20 cellular contexts compared by ENCODE assay signal in the genomic region with DNA sequence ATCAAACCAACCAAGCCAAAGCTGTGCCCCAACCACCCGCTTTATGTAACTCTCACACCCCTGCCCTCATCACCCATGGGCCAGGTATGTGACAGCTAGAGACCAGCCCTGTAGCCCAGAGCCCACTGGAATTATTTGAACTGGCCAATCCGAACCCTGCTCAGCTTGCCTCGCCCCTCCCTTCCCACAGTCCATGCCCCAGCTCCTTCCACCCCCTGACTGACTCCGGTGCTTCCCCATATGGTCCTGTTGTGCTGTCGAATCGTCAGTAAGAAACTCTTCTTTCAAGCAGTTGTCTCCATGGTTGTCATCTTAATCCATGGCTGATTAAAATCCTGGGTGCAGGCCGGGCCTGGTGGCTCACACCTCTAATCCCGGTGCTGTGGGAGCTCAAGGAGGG.
DNase-seq lines count a peak whose midpoint lies in the region; ATAC-seq and TF ChIP-seq lines count a peak whose summit lies in the region.
"Had no signal": no experiment of that assay in that cellular context is flagged by ENCODE, and none has a peak within 500 bp of the region (broad histone marks: within the 10 kb centered on the region; RNA-seq: fewer than 3 reads in every experiment).

No MANE protein-coding gene starts in this region.

- no peak overlapping the region for H3K9ac ChIP-seq in endodermal cell (ENCODE audit: extremely low read depth, low read length, poor library complexity, severe bottlenecking)

- H3K36me3 ChIP-seq in endodermal cell (ENCODE audit: control insufficient read depth, insufficient read depth, low read length) (no peaks in the 10 kb centered on the region), lower lobe of right lung (no peaks in the 10 kb centered on the region)
- H3K36me3 ChIP-seq: SJCRH30 had no signal

- no peak overlapping the region for H3K4me3 Mint-ChIP-seq in endodermal cell
- H3K4me3 Mint-ChIP-seq: B cell; CD4-positive, CD25-positive, alpha-beta regulatory T cell had no signal

- TF ChIP-seq CTCF in endodermal cell (conservative IDR thresholded peaks at IDR 0.05) (no peak), lower lobe of right lung (IDR thresholded peaks at IDR 0.05) (no peak)

- H3K27ac Mint-ChIP-seq in endodermal cell, result peak overlapping the region; percentile 6
- H3K27ac Mint-ChIP-seq: B cell had no signal

- peak; percentile 28 for DNase-seq in ELF-1 (ENCODE audit: low read depth, low spot score)
- DNase-seq in NCI-H524 treated with DMSO at 0.1 percent for 48 hours (lab: John Stamatoyannopoulos, UW), result peak; percentile 41
- peak; percentile 42 for DNase-seq in endodermal cell
- DNase-seq in sciatic nerve (ENCODE audit: low spot score), result peak; percentile 40
- no peak for DNase-seq in lower lobe of right lung
- no peak for DNase-seq in NK-92 treated with Interleukin-12 subunit alpha and Interleukin-12 subunit beta, amount 100 ng/mL, for 24 hours (lab: John Stamatoyannopoulos, UW)
- DNase-seq: CD4-positive, CD25-positive, alpha-beta regulatory T cell; GDM1; Karpas-422; NCI-H1417; NCI-H1694 treated with DMSO at 0.1 percent for 48 hours; NCI-H2081 treated with DMSO at 0.1 percent for 48 hours; NCI-H2171 treated with DMSO at 0.1 percent for 48 hours; NCI-H446; NCI-H69; SJCRH30 had no signal

- H3K36me3 Mint-ChIP-seq in endodermal cell (ENCODE audit: low read depth), result peaks cover 17% of the 10 kb centered on the region
- H3K36me3 Mint-ChIP-seq: CD4-positive, CD25-positive, alpha-beta regulatory T cell had no signal

- no peaks in the 10 kb centered on the region for H3K27me3 Mint-ChIP-seq in endodermal cell (ENCODE audit: insufficient read depth)
- H3K27me3 Mint-ChIP-seq: CD4-positive, CD25-positive, alpha-beta regulatory T cell had no signal

- H3K4me1 ChIP-seq in endodermal cell (ENCODE audit: control insufficient read depth, insufficient read depth, low read length) (peaks cover 8% of the 10 kb centered on the region), lower lobe of right lung (peaks cover 24% of the 10 kb centered on the region)
- H3K4me1 ChIP-seq: A549, SJCRH30 had no signal

- ATAC-seq in sciatic nerve, result no peak
- no peak for ATAC-seq in lower lobe of right lung
- ATAC-seq in GM18907 (IDR thresholded peaks at IDR 0.05; ENCODE audit: unreplicated experiment), result no peak
- ATAC-seq: A549, Panc1 had no signal

- no peak overlapping the region for H3K27ac ChIP-seq in endodermal cell (ENCODE audit: low read depth, low read length)
- H3K27ac ChIP-seq in lower lobe of right lung, result no peak overlapping the region
- H3K27ac ChIP-seq: A549, SJCRH30 had no signal

- H3K4me1 Mint-ChIP-seq in endodermal cell, result peaks cover 32% of the 10 kb centered on the region
- H3K4me1 Mint-ChIP-seq: B cell; CD4-positive, CD25-positive, alpha-beta regulatory T cell had no signal

- no peak overlapping the region for H3K4me3 ChIP-seq in endodermal cell (ENCODE audit: low read length)
- H3K4me3 ChIP-seq in lower lobe of right lung, result no peak overlapping the region
- H3K4me3 ChIP-seq: A549, SJCRH30 had no signal

- H3K9me3 Mint-ChIP-seq in endodermal cell, result peaks cover 14% of the 10 kb centered on the region
- H3K9me3 Mint-ChIP-seq: CD4-positive, CD25-positive, alpha-beta regulatory T cell had no signal

- 82 to 86% methylated on average over 6 to 8 of the region's 8 CpGs for WGBS in endodermal cell (ENCODE audit: insufficient coverage in 1 of 2, insufficient read length in 1 of 2), 2 experiments

- no peaks in the 10 kb centered on the region for H3K27me3 ChIP-seq in endodermal cell (ENCODE audit: control insufficient read depth, insufficient read depth, low read length, poor library complexity, severe bottlenecking)
- no peaks in the 10 kb centered on the region for H3K27me3 ChIP-seq in lower lobe of right lung (ENCODE audit: low read depth)
- H3K27me3 ChIP-seq: SJCRH30 had no signal

- intact Hi-C loops in sciatic nerve (cut with DNase I) (no loop called here), lower lobe of right lung (cut with DNase I) (no loop called here)

- peaks cover 14% of the 10 kb centered on the region for H3K9me3 ChIP-seq in endodermal cell (ENCODE audit: control insufficient read depth, low read length)
- no peaks in the 10 kb centered on the region for H3K9me3 ChIP-seq in lower lobe of right lung

Comparison
In these comparisons a context has a peak if more than half of its experiments do, and no peak if none do; other contexts are left out.
1. DNase-seq: peak in ELF-1 (single experiment), NCI-H524 treated with DMSO at 0.1 percent for 48 hours (single experiment), endodermal cell (single experiment) and sciatic nerve (single experiment); none in lower lobe of right lung (single experiment) and NK-92 treated with Interleukin-12 subunit alpha and Interleukin-12 subunit beta, amount 100 ng/mL, for 24 hours (single experiment).